Comparison of ENCODE assay signal across 17 cellular contexts in the genomic region with DNA sequence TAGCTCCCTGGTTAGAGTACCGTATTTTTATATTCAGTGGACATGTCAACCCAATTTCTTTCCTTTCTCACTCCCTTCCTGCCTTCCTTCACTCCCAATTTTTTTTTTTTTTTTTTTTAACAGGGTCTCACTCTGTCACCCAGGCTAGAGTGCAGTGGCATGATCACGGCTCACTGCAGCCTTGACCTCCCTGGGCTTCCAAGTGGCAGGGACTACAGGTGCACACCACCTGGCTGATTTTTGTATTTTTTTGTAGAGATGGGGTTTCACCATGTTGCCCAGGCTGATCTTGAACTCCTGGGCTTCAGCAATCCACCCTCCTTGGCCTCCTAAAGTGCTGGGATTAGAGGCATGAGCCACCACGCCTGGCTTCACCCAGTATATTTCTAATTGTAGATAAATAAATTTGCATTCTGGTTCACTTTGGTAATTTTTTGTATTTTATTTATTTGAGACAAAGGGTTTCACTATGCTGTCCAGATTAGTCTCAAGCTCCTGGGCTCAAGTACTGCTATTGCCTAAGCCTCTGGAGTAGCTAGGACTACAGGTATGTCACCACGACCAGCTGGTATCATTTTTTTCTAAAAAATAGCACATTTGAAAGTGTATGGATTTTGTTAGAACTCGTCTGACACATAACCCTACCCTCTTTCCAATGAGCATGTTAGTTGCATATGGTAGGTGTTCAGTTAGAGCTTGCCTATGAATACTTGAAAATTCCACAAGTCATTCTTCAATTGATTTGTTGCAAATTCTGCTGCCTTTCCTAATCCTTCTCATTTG. TPM values are rescaled to one million over a fixed set of nuclear protein-coding genes. Genes with fewer than 3 reads are reported as not detected.
DNase-seq lines count a peak whose midpoint lies in the region; ATAC-seq, FAIRE-seq and TF ChIP-seq lines count a peak whose summit lies in the region.
"Had no signal": no experiment of that assay in that cellular context is flagged by ENCODE, and none has a peak within 500 bp of the region (broad histone marks: within the 10 kb centered on the region; RNA-seq: fewer than 3 reads in every experiment).

No MANE protein-coding gene starts in this region.

- no peak overlapping the region for H3K4me3 ChIP-seq in A549
- H3K4me3 ChIP-seq in brain microvascular endothelial cell (ENCODE audit: low read depth, low read length), result no peak overlapping the region
- H3K4me3 ChIP-seq in mesenchymal stem cell (ENCODE audit: insufficient read depth in 1 of 2, low read depth in 1 of 2, low read length in 2 of 2), result no peak overlapping the region
- H3K4me3 ChIP-seq: HAP-1 had no signal

- H3K23ac ChIP-seq in mesenchymal stem cell (ENCODE audit: low read length in 2 of 2), result no peak overlapping the region

- H3K4me3 Mint-ChIP-seq in HFFc6, result peak overlapping the region; percentile 57
- H3K4me3 Mint-ChIP-seq: neural crest cell had no signal

- H2BK15ac ChIP-seq in mesenchymal stem cell (ENCODE audit: low read depth, poor library complexity, severe bottlenecking), result no peak overlapping the region

- no peaks in the 10 kb centered on the region for H3K9me3 ChIP-seq in A549
- H3K9me3 ChIP-seq in mesenchymal stem cell (ENCODE audit: control insufficient read depth, low read length), result no peaks in the 10 kb centered on the region
- H3K9me3 ChIP-seq: BE2C, HAP-1 had no signal

- ATAC-seq in A549, result peak; percentile 62 to 66
- no peak for ATAC-seq in GM19328 (IDR thresholded peaks at IDR 0.05; ENCODE audit: unreplicated experiment)

- no peak overlapping the region for H3K9ac ChIP-seq in mesenchymal stem cell (ENCODE audit: low read length)

- peaks cover 32% of the 10 kb centered on the region for H3K36me3 ChIP-seq in brain microvascular endothelial cell (replicated peaks)
- H3K36me3 ChIP-seq in mesenchymal stem cell (ENCODE audit: control insufficient read depth in 1 of 2, insufficient read depth in 2 of 2, low read depth in 1 of 2, low read length in 2 of 2), result peaks cover 0 to 39% of the 10 kb centered on the region in 2 experiments

- H3K27ac ChIP-seq in A549, result no peak overlapping the region
- no peak overlapping the region for H3K27ac ChIP-seq in brain microvascular endothelial cell
- H3K27ac ChIP-seq in mesenchymal stem cell (ENCODE audit: low read length, poor library complexity, severe bottlenecking), result peak overlapping the region; percentile 19

- TF ChIP-seq POLR2A in A549 (IDR thresholded peaks at IDR 0.05; ENCODE audit: low read length), result no peak

- 68% methylated on average over 5 of the region's 5 CpGs for WGBS in A549 (ENCODE audit: missing lambda C conversion rate)
- 83% methylated on average over 3 of the region's 5 CpGs for WGBS in mesenchymal stem cell

- in situ Hi-C loops in brain microvascular endothelial cell (cut with HindIII; ENCODE audit: low pct_ligation_motif_present, low sequenced_read_pairs), result no loop called here

- FAIRE-seq in A549 (lab: Jason Lieb, UNC), result no peak
- FAIRE-seq: colon, islet of Langerhans had no signal

- H3K4me1 ChIP-seq in A549 (peaks cover 35% of the 10 kb centered on the region), mesenchymal stem cell (ENCODE audit: control insufficient read depth, insufficient read depth, low read depth, low read length) (no peaks in the 10 kb centered on the region)
- H3K4me1 ChIP-seq: HAP-1 had no signal

- no peak overlapping the region for H3K4me2 ChIP-seq in A549
- H3K4me2 ChIP-seq in mesenchymal stem cell (ENCODE audit: low read length, poor library complexity, severe bottlenecking), result no peak overlapping the region

- no peak overlapping the region for H2BK120ac ChIP-seq in mesenchymal stem cell (ENCODE audit: low read depth, low read length)

- TF ChIP-seq CTCF in A549 (IDR thresholded peaks at IDR 0.05) (no peak), HFFc6 (IDR thresholded peaks at IDR 0.05) (no peak), brain microvascular endothelial cell (IDR thresholded peaks at IDR 0.05; ENCODE audit: low read depth, low read length, missing control alignments) (no peak)

- CTCF ChIA-PET in A549 (lab: Yijun Ruan, JAX), result interaction anchor here (0.7 to 2.4 kb wide), 12 partner anchors 13 to 1410 kb away, joined by 3 to 9 read pairs (median 3); no protein-coding TSS in a partner anchor

- H3K27me3 Mint-ChIP-seq in HFFc6 (ENCODE audit: insufficient read depth), result peaks cover 31% of the 10 kb centered on the region
- H3K27me3 Mint-ChIP-seq: IgD-negative memory B cell had no signal

- no peak overlapping the region for H4K8ac ChIP-seq in mesenchymal stem cell (ENCODE audit: low read length)

- H2AK5ac ChIP-seq in mesenchymal stem cell (ENCODE audit: low read length, severe bottlenecking), result no peak overlapping the region

- no peak for TF ChIP-seq RAD21 in A549 (conservative IDR thresholded peaks at IDR 0.05 in 1 of 2, IDR thresholded peaks at IDR 0.05 in 1 of 2)

- POLR2A ChIA-PET in A549 (lab: Yijun Ruan, JAX), result interaction anchor here (1.0 to 2.5 kb wide), 4 partner anchors 9 to 88 kb away, joined by 3 to 18 read pairs (median 8); a partner anchor contains a TSS

- peaks cover 30% of the 10 kb centered on the region for H3K36me3 Mint-ChIP-seq in HFFc6 (ENCODE audit: low read depth)

- no peak for DNase-seq in A549 (ENCODE audit: low read depth in 1 of 2, low spot score in 1 of 2)
- no peak for DNase-seq in HFFc6
- DNase-seq in brain microvascular endothelial cell, result peak; percentile 39
- peak; percentile 72 for DNase-seq in mesenchymal stem cell
- no peak for DNase-seq in HPDE6-E6E7 (ENCODE audit: extremely low spot score)
- DNase-seq in NCI-H1105 (lab: John Stamatoyannopoulos, UW), result no peak
- DNase-seq in Kasumi-1 (lab: John Stamatoyannopoulos, UW), result no peak
- DNase-seq: activated CD8-positive, alpha-beta memory T cell treated with anti-CD3 and anti-CD28 coated beads for 24 hours; activated naive CD4-positive, alpha-beta T cell treated with anti-CD3 and anti-CD28 coated beads, Interleukin-2, amount 50 U/mL, for 16 hours; BE2C; NCI-H187 had no signal

- no peak overlapping the region for H3K14ac ChIP-seq in mesenchymal stem cell (ENCODE audit: low read length in 2 of 2)

- no peak overlapping the region for H2AFZ ChIP-seq in mesenchymal stem cell (ENCODE audit: low read depth, low read length)

- no peaks in the 10 kb centered on the region for H3K79me1 ChIP-seq in mesenchymal stem cell (replicated peaks; ENCODE audit: low read length, poor library complexity, severe bottlenecking)

- H3K4ac ChIP-seq in mesenchymal stem cell (ENCODE audit: low read depth in 1 of 2, low read length in 2 of 2), result no peak overlapping the region

- no peaks in the 10 kb centered on the region for H3K27me3 ChIP-seq in brain microvascular endothelial cell (replicated peaks)
- H3K27me3 ChIP-seq in mesenchymal stem cell (ENCODE audit: control insufficient read depth in 1 of 2, insufficient read depth in 1 of 2, low read length in 2 of 2), result no peaks in the 10 kb centered on the region
- H3K27me3 ChIP-seq: BE2C had no signal

- H3K9me3 Mint-ChIP-seq in HFFc6, result no peaks in the 10 kb centered on the region
- H3K9me3 Mint-ChIP-seq: IgD-negative memory B cell, neural crest cell had no signal

- H2BK12ac ChIP-seq in mesenchymal stem cell (ENCODE audit: low read length in 2 of 2), result no peak overlapping the region

- no peak overlapping the region for H2BK5ac ChIP-seq in mesenchymal stem cell (ENCODE audit: low read depth, low read length, poor library complexity, severe bottlenecking)

- no peak overlapping the region for H3K18ac ChIP-seq in mesenchymal stem cell (ENCODE audit: low read depth in 1 of 2, low read length in 2 of 2)

- no peak overlapping the region for H4K91ac ChIP-seq in mesenchymal stem cell (ENCODE audit: low read length)

- H3K4me1 Mint-ChIP-seq in HFFc6 (ENCODE audit: low read depth), result peaks cover 53% of the 10 kb centered on the region
- H3K4me1 Mint-ChIP-seq: neural crest cell had no signal

- no peak for TF ChIP-seq EP300 in A549 (IDR thresholded peaks at IDR 0.05)

- peak overlapping the region; percentile 81 for H3K27ac Mint-ChIP-seq in HFFc6

TF ChIP-seq in A549, 52 proteins besides CTCF, POLR2A, EP300 and RAD21:
- no peak for TF ChIP-seq KDM5A (IDR thresholded peaks at IDR 0.05)
- TF ChIP-seq MAZ (IDR thresholded peaks at IDR 0.05; ENCODE audit: borderline replicate concordance, low read depth, low read length), result no peak
- TF ChIP-seq NPAS2 (CRISPR knock-in tag; IDR thresholded peaks at IDR 0.05; ENCODE audit: borderline replicate concordance), result no peak
- TF ChIP-seq HOXB5 (CRISPR knock-in tag; IDR thresholded peaks at IDR 0.05), result 0 out of 2 replicates have a peak, but pooled peaks have one; percentile 9
- TF ChIP-seq FOSB (CRISPR knock-in tag; IDR thresholded peaks at IDR 0.05), result no peak
- no peak for TF ChIP-seq TP53 (CRISPR knock-in tag; IDR thresholded peaks at IDR 0.05)

RNA-seq across cellular contexts. Expression of a gene that starts 15.7 kb away (rescaled TPM):
- polyA plus RNA-seq in A549 (2011; rRNA removed) (366 and 519 TPM in 2 replicates), A549 (2017; fragmentation: RNase III; extraction: RNeasy Plus Mini Kit Qiagen cat#74134 plus additional on column Dnase treatment) (131 to 195 TPM (median 187 TPM) in 3 replicates)
- polyA plus RNA-seq in A549 (2012; cell fraction: cytosol; rRNA removed), result 38.6 and 50.8 TPM in 2 replicates
- polyA plus RNA-seq in A549 (2012; cell fraction: nucleus; rRNA removed), result 108 and 151 TPM in 2 replicates
- 230 and 257 TPM in 2 replicates for polyA minus RNA-seq in A549 (2011; rRNA and poly(A)+ RNA removed)
- total RNA-seq in HFFc6 (2021; fragmentation: NEBNext Ultra II Directional; extraction: Animal tissue kit (Norgen Biotek cat#: 25700)), result 1,000 to 10,000 TPM in 2 of 6 experiments, 100 to 1,000 TPM in 4; 787 to 1,148 (median 975) TPM
- 438 TPM for polyA plus RNA-seq in mesenchymal stem cell (2013, experiment 1 of 2)
- polyA plus RNA-seq in mesenchymal stem cell (2013, experiment 2 of 2), result 429 TPM

Comparison
In these comparisons a context has a peak if more than half of its experiments do, and no peak if none do; other contexts are left out.
1. DNase-seq: peak in brain microvascular endothelial cell (single experiment) and mesenchymal stem cell (single experiment); none in A549 (0 of 2), HFFc6 (single experiment), HPDE6-E6E7 (single experiment), NCI-H1105 (single experiment) and Kasumi-1 (0 of 2).